Comparison of ENCODE assay signal across 1 cellular context in genomic region chr2:61065706-61066688, GRCh38.
TF ChIP-seq lines count a peak whose summit lies in the region.

Gene SANBR (plus strand): TSS chr2:61065871. CDS start chr2:61070351, 4,480 bp downstream.

TF ChIP-seq in HepG2, 621 proteins besides CTCF, POLR2A, EP300 and RAD21 (continued from another document and continues in another):
- TF ChIP-seq AKNA (CRISPR knock-in tag; IDR thresholded peaks at IDR 0.05; ENCODE audit: borderline replicate concordance) (no peak), FOXA1 (IDR thresholded peaks at IDR 0.05) (no peak), FOXA1 (CRISPR knock-in tag; IDR thresholded peaks at IDR 0.05) (no peak), ZNF616 (CRISPR knock-in tag; IDR thresholded peaks at IDR 0.05; ENCODE audit: low read depth) (no peak), ZNF333 (CRISPR knock-in tag; IDR thresholded peaks at IDR 0.05; ENCODE audit: borderline replicate concordance) (peak; percentile 19; the same call in 1 of the 2 replicates), ZXDC (CRISPR knock-in tag; IDR thresholded peaks at IDR 0.05) (peak; percentile 80), MED1 (CRISPR knock-in tag; IDR thresholded peaks at IDR 0.05) (peak; percentile 38; the same call in 1 of the 2 replicates), HNF1B (CRISPR knock-in tag; IDR thresholded peaks at IDR 0.05) (0 out of 2 replicates have a peak, but pooled peaks have one; percentile 18), TCF7 (IDR thresholded peaks at IDR 0.05; ENCODE audit: low read depth) (no peak), KDM1A (CRISPR knock-in tag; IDR thresholded peaks at IDR 0.05) (no peak), SMAD3 (CRISPR knock-in tag; IDR thresholded peaks at IDR 0.05) (no peak), CEBPB (IDR thresholded peaks at IDR 0.05; ENCODE audit: borderline replicate concordance, low read depth, low read length) (no peak), ZNF235 (CRISPR knock-in tag; IDR thresholded peaks at IDR 0.05; ENCODE audit: borderline replicate concordance) (peak; percentile 47; the same call in 1 of the 2 replicates), ZFP41 (CRISPR knock-in tag; IDR thresholded peaks at IDR 0.05; ENCODE audit: borderline replicate concordance) (no peak), FLYWCH1 (CRISPR knock-in tag; IDR thresholded peaks at IDR 0.05) (no peak), ZNF512B (CRISPR knock-in tag; IDR thresholded peaks at IDR 0.05; ENCODE audit: borderline replicate concordance) (no peak), KDM5B (CRISPR knock-in tag; IDR thresholded peaks at IDR 0.05; ENCODE audit: borderline replicate concordance) (peak; percentile 90; the same call in 1 of the 2 replicates), TERF1 (CRISPR knock-in tag; IDR thresholded peaks at IDR 0.05) (peak; percentile 22; the same call in 1 of the 2 replicates), ZNF580 (CRISPR knock-in tag; IDR thresholded peaks at IDR 0.05; ENCODE audit: borderline replicate concordance, low read depth) (peak; percentile 19; the same call in 1 of the 2 replicates), RAD51 (IDR thresholded peaks at IDR 0.05; ENCODE audit: borderline replicate concordance) (no peak), RERE (CRISPR knock-in tag; IDR thresholded peaks at IDR 0.05; ENCODE audit: low read depth) (no peak), DBP (CRISPR knock-in tag; IDR thresholded peaks at IDR 0.05; ENCODE audit: not compliant biosample characterization) (no peak), ZNF180 (CRISPR knock-in tag; IDR thresholded peaks at IDR 0.05; ENCODE audit: borderline replicate concordance, low read depth) (no peak), ZSCAN22 (CRISPR knock-in tag; IDR thresholded peaks at IDR 0.05) (peak; percentile 74; the same call in 1 of the 2 replicates), CSRNP2 (CRISPR knock-in tag; conservative IDR thresholded peaks at IDR 0.05; ENCODE audit: low read depth) (peak; percentile 84; the same call in 1 of the 2 replicates), RFXAP (CRISPR knock-in tag; IDR thresholded peaks at IDR 0.05; ENCODE audit: borderline replicate concordance) (peak; percentile 83; the same call in 1 of the 2 replicates), ZNF672 (CRISPR knock-in tag; IDR thresholded peaks at IDR 0.05) (no peak)
